Comparison of ENCODE assay signal across 1 cellular context in the genomic region with DNA sequence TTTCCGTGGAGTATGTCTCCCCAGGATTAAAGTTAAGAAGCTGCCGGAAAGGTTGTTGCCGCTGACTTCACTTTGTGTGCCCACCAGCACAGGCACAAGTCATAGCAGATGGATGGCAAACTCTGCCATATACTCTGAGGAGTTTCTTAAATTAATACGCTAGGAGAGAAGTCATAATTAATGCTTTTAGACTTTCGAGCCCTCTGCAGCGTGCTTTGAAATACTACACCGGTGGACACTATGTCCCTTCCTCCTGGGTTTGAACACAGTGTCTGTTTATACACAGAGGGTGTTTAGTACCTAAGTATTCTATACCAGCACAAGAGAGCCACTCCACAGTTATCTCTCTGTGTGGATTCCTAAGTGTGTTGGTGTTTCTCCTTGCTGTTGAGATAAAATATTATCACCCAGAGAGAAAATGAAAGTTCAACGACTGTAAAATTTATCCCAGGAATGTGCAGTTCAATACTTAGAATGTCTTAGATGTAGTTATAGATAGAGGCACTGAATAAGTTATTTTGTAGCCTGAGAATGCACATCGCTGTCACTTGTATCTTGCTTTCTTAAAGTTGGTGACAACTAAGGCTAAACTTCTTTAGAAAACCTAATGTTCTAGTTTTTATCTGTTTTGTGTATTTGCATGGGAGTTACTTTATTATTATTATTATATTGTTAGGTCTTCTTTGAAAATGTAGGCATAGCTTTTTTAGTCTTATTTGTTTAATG.
A peak's percentile ranks its signal among the peaks of the same experiment; 100 is the strongest.
TF ChIP-seq lines count a peak whose summit lies in the region.

No MANE protein-coding gene starts in this region.

TF ChIP-seq in K562, 482 proteins besides CTCF, POLR2A, EP300 and RAD21 (continued from another document and continues in another):
- TF ChIP-seq, protein P1, sequence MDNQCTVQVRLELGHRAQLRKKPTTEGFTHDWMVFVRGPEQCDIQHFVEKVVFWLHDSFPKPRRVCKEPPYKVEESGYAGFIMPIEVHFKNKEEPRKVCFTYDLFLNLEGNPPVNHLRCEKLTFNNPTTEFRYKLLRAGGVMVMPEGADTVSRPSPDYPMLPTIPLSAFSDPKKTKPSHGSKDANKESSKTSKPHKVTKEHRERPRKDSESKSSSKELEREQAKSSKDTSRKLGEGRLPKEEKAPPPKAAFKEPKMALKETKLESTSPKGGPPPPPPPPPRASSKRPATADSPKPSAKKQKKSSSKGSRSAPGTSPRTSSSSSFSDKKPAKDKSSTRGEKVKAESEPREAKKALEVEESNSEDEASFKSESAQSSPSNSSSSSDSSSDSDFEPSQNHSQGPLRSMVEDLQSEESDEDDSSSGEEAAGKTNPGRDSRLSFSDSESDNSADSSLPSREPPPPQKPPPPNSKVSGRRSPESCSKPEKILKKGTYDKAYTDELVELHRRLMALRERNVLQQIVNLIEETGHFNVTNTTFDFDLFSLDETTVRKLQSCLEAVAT (IDR thresholded peaks at IDR 0.05) = peak; percentile 17 to 75
- TF ChIP-seq ARID1B (IDR thresholded peaks at IDR 0.05) (peak; percentile 60), TEAD4 (IDR thresholded peaks at IDR 0.05; ENCODE audit: low read length) (peak; percentile 15; the same call in 1 of the 2 replicates), TEAD4 (CRISPR knock-in tag; IDR thresholded peaks at IDR 0.05; ENCODE audit: borderline replicate concordance) (no peak), MAFK (IDR thresholded peaks at IDR 0.05; ENCODE audit: low read length) (no peak), SMARCC2 (IDR thresholded peaks at IDR 0.05; ENCODE audit: low read depth) (no peak), CREB3 (tag; conservative IDR thresholded peaks at IDR 0.05; ENCODE audit: low read depth) (0 out of 2 replicates have a peak, but pooled peaks have one; percentile 66), MNT (conservative IDR thresholded peaks at IDR 0.05) (0 out of 4 replicates have a peak, but pooled peaks have one; percentile 16 to 24), JUND (IDR thresholded peaks at IDR 0.05; ENCODE audit: borderline replicate concordance, low read depth, low read length) (no peak), JUND (tag; IDR thresholded peaks at IDR 0.05; ENCODE audit: borderline replicate concordance, low read depth, low read length) (0 out of 3 replicates have a peak, but pooled peaks have one; percentile 24), ZNF584 (CRISPR knock-in tag; IDR thresholded peaks at IDR 0.05; ENCODE audit: low read depth) (0 out of 2 replicates have a peak, but pooled peaks have one; percentile 33), FOXK1 (CRISPR knock-in tag; IDR thresholded peaks at IDR 0.05; ENCODE audit: borderline replicate concordance) (no peak), TAF9B (IDR thresholded peaks at IDR 0.05; ENCODE audit: partially characterized antibody) (peak; percentile 37), ZNF146 (CRISPR knock-in tag; IDR thresholded peaks at IDR 0.05; ENCODE audit: unreplicated experiment) (no peak), EWSR1 (IDR thresholded peaks at IDR 0.05; ENCODE audit: borderline replicate concordance, low read depth, partially characterized antibody) (no peak), EP400 (IDR thresholded peaks at IDR 0.05) (no peak), MBD1 (CRISPR knock-in tag; IDR thresholded peaks at IDR 0.05) (no peak), AFF4 (CRISPR knock-in tag; IDR thresholded peaks at IDR 0.05) (0 out of 2 replicates have a peak, but pooled peaks have one; percentile 5), ZNF311 (CRISPR knock-in tag; IDR thresholded peaks at IDR 0.05) (0 out of 2 replicates have a peak, but pooled peaks have one; percentile 14), CAMTA2 (CRISPR knock-in tag; conservative IDR thresholded peaks at IDR 0.05) (no peak), NCOR1 (IDR thresholded peaks at IDR 0.05) (peak; percentile 27; the same call in 1 of the 2 replicates), ZNF592 (IDR thresholded peaks at IDR 0.05) (peak; percentile 15; the same call in 1 of the 2 replicates), POLR2G (IDR thresholded peaks at IDR 0.05; ENCODE audit: low read depth, low read length) (peak; percentile 28; the same call in 1 of the 2 replicates)
- TF ChIP-seq, protein P2, sequence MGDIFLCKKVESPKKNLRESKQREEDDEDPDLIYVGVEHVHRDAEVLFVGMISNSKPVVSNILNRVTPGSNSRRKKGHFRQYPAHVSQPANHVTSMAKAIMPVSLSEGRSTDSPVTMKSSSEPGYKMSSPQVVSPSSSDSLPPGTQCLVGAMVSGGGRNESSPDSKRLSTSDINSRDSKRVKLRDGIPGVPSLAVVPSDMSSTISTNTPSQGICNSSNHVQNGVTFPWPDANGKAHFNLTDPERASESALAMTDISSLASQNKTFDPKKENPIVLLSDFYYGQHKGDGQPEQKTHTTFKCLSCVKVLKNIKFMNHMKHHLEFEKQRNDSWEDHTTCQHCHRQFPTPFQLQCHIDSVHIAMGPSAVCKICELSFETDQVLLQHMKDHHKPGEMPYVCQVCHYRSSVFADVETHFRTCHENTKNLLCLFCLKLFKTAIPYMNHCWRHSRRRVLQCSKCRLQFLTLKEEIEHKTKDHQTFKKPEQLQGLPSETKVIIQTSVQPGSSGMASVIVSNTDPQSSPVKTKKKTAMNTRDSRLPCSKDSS (IDR thresholded peaks at IDR 0.05; ENCODE audit: low read depth, partially characterized antibody) = no peak
- TF ChIP-seq, protein P3, sequence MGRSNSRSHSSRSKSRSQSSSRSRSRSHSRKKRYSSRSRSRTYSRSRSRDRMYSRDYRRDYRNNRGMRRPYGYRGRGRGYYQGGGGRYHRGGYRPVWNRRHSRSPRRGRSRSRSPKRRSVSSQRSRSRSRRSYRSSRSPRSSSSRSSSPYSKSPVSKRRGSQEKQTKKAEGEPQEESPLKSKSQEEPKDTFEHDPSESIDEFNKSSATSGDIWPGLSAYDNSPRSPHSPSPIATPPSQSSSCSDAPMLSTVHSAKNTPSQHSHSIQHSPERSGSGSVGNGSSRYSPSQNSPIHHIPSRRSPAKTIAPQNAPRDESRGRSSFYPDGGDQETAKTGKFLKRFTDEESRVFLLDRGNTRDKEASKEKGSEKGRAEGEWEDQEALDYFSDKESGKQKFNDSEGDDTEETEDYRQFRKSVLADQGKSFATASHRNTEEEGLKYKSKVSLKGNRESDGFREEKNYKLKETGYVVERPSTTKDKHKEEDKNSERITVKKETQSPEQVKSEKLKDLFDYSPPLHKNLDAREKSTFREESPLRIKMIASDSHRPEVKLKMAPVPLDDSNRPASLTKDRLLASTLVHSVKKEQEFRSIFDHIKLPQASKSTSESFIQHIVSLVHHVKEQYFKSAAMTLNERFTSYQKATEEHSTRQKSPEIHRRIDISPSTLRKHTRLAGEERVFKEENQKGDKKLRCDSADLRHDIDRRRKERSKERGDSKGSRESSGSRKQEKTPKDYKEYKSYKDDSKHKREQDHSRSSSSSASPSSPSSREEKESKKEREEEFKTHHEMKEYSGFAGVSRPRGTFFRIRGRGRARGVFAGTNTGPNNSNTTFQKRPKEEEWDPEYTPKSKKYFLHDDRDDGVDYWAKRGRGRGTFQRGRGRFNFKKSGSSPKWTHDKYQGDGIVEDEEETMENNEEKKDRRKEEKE (IDR thresholded peaks at IDR 0.05; ENCODE audit: borderline replicate concordance in 1 of 2, control insufficient read depth in 1 of 2, low read depth in 2 of 2, low read length in 1 of 2) = 0 out of 4 replicates have a peak, but pooled peaks of 1 of the 2 experiments have one; percentile 52
